In genomic region chr6:145091102-145091826, GRCh38 we compare ENCODE assay signal across 23 cellular contexts.
"Had no signal": no experiment of that assay in that cellular context is flagged by ENCODE, and none has a peak within 500 bp of the region (broad histone marks: within the 10 kb centered on the region; RNA-seq: fewer than 3 reads in every experiment).

No MANE protein-coding gene starts in this region.

- H3K4me1 ChIP-seq: gastroesophageal sphincter, spleen, tibial artery, upper lobe of right lung, vagina had no signal

- H3K27ac ChIP-seq: dorsolateral prefrontal cortex, gastroesophageal sphincter, spleen, tibial artery, upper lobe of right lung, vagina had no signal

- H3K27ac Mint-ChIP-seq: immature natural killer cell; natural killer cell; stimulated activated memory B cell treated with anti-CD40 and anti-IgM and Interleukin-4, amounts not matched to agents 10 μg/mL and 1 μg/mL and 100 μg/mL, for 72 hours; stimulated activated naive CD8-positive, alpha-beta T cell treated with anti-CD3 and anti-CD28 coated beads, Interleukin-15, Interleukin-2, amounts not matched to agents 100 ng/mL and 50 ng/mL, for 24 hours had no signal

- H3K36me3 ChIP-seq: gastroesophageal sphincter, spleen, tibial artery, upper lobe of right lung, vagina had no signal

- H3K9me3 ChIP-seq: gastroesophageal sphincter, mucosa of descending colon, tibial artery, upper lobe of right lung, vagina had no signal

- ATAC-seq: esophagus mucosa; gastroesophageal sphincter; mucosa of descending colon; natural killer cell; right cardiac atrium; stimulated activated memory B cell treated with anti-CD40 and anti-IgM and Interleukin-4, amounts not matched to agents 10 μg/mL and 1 μg/mL and 100 μg/mL, for 72 hours; upper lobe of right lung had no signal

- H3K27me3 Mint-ChIP-seq: stimulated activated memory B cell treated with anti-CD40 and anti-IgM and Interleukin-4, amounts not matched to agents 10 μg/mL and 1 μg/mL and 100 μg/mL, for 72 hours had no signal

- H3K4me3 Mint-ChIP-seq: immature natural killer cell; natural killer cell; neural crest cell; stimulated activated memory B cell treated with anti-CD40 and anti-IgM and Interleukin-4, amounts not matched to agents 10 μg/mL and 1 μg/mL and 100 μg/mL, for 72 hours; stimulated activated naive CD8-positive, alpha-beta T cell treated with anti-CD3 and anti-CD28 coated beads, Interleukin-15, Interleukin-2, amounts not matched to agents 100 ng/mL and 50 ng/mL, for 24 hours had no signal

- H3K4me3 ChIP-seq: dorsolateral prefrontal cortex, gastroesophageal sphincter, mucosa of descending colon, spleen, tibial artery, upper lobe of right lung, vagina had no signal

- H3K27me3 ChIP-seq: dorsolateral prefrontal cortex, gastroesophageal sphincter, spleen, tibial artery, upper lobe of right lung, vagina had no signal

- H3K4me1 Mint-ChIP-seq: immature natural killer cell, natural killer cell had no signal

- H3K9me3 Mint-ChIP-seq: natural killer cell; neural crest cell; stimulated activated memory B cell treated with anti-CD40 and anti-IgM and Interleukin-4, amounts not matched to agents 10 μg/mL and 1 μg/mL and 100 μg/mL, for 72 hours; stimulated activated naive CD8-positive, alpha-beta T cell treated with anti-CD3 and anti-CD28 coated beads, Interleukin-15, Interleukin-2, amounts not matched to agents 100 ng/mL and 50 ng/mL, for 24 hours had no signal

- DNase-seq: cortex of kidney; dorsolateral prefrontal cortex; effector CD8-positive, alpha-beta T cell; glutamatergic neuron; immature natural killer cell; left cardiac atrium; mammary epithelial cell; mucosa of descending colon; natural killer cell; posterior cingulate gyrus; right cardiac atrium; spleen; stimulated activated CD4-positive, alpha-beta T cell treated with anti-CD3 and anti-CD28 coated beads, Interleukin-15, amount 100 ng/mL, for 24 hours; stimulated activated CD4-positive, alpha-beta T cell treated with anti-CD3 and anti-CD28 coated beads, Interleukin-1b, Interleukin-23, amount 100 ng/mL, for 48 hours; stimulated activated CD4-positive, alpha-beta T cell treated with anti-CD3 and anti-CD28 coated beads, Interleukin-4, amount 100 ng/mL, for 24 hours; tibial artery; upper lobe of right lung had no signal

- H3K36me3 Mint-ChIP-seq: immature natural killer cell; natural killer cell; stimulated activated memory B cell treated with anti-CD40 and anti-IgM and Interleukin-4, amounts not matched to agents 10 μg/mL and 1 μg/mL and 100 μg/mL, for 72 hours had no signal
